In the genomic region with DNA sequence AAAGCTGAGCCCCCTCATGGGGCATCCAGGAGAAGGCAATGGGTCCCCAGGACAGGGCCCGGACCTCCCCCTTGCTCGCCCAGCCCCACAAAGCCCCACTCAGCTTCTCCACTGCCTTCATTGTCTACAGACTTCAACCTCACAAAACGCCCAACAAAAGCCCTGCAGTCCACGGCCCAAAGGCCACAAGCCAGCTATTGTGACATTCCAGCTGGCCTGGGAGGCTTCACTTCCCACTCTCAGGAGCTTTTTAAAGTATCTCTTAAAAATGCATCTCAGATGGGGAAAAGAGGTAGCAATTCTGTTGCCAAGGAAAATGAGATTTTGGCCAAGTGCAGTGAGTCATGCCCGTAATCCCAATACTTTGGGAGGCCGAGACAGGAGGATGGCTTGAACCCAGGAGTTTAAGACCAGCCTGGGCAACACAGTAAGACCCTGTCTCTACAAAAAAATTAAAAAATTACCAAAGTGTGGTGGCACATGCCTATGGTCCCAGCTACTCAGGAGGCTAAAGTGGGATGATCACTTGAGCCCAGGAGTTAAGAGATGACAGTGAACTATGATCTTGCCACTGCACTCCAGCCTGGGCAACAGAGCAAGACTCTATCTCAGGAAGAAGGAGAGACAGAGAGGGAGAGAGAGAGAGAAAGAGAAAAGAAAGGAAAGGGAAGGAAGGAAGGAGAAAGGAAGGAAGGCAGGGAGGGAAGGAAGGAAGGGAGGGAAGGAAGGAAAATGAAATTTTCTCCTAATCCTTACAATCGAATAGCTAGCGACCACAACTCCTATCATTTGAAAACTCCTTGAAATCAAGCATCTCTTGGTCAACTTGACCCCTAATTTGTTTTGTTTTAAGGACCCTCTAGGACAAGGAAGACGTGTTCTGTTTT, we compare ENCODE assay signal across 1 cellular context.
TF ChIP-seq lines count a peak whose summit lies in the region.

No MANE protein-coding gene starts in this region.

TF ChIP-seq in GM23338, 12 proteins besides CTCF, POLR2A, EP300 and RAD21 (continued from another document):
- TF ChIP-seq ZNF462 (CRISPR knock-in tag; IDR thresholded peaks at IDR 0.05) (no peak), ETS1 (IDR thresholded peaks at IDR 0.05) (no peak), ZNF114 (CRISPR knock-in tag; IDR thresholded peaks at IDR 0.05) (no peak)
